Comparison of ENCODE assay signal across 23 cellular contexts in genomic region chr20:25301357-25301920, GRCh38. TPM values are rescaled to one million over a fixed set of nuclear protein-coding genes. Genes with fewer than 3 reads are reported as not detected.
DNase-seq lines count a peak whose midpoint lies in the region; ATAC-seq and TF ChIP-seq lines count a peak whose summit lies in the region.
"Had no signal": no experiment of that assay in that cellular context is flagged by ENCODE, and none has a peak within 500 bp of the region (broad histone marks: within the 10 kb centered on the region; RNA-seq: fewer than 3 reads in every experiment).

No MANE protein-coding gene starts in this region.

- in situ Hi-C loops in SK-MEL-5 (cut with HindIII; ENCODE audit: low pct_unique_long_range_greater_than_20kb, low sequenced_read_pairs) = no loop called here

- peaks cover 53% of the 10 kb centered on the region in 2 experiments for H3K36me3 ChIP-seq in trophoblast cell (ENCODE audit: control insufficient read depth in 1 of 2, insufficient read depth in 2 of 2, low read length in 2 of 2)
- no peaks in the 10 kb centered on the region for H3K36me3 ChIP-seq in smooth muscle cell (ENCODE audit: low read depth)

- H4K20me1 ChIP-seq in smooth muscle cell (ENCODE audit: low read depth) = no peaks in the 10 kb centered on the region

- no peaks in the 10 kb centered on the region for H3F3A ChIP-seq in smooth muscle cell (ENCODE audit: low read depth)

- CTCF ChIA-PET in activated CD4-positive, alpha-beta T cell treated with anti-CD3 and anti-CD28 coated beads, Interleukin-2, amount 10 ng/mL, durations not matched to agents 7 days and 5 days (lab: Charles Lee) = no interaction called here

- WGBS in trophoblast cell (ENCODE audit: extremely low coverage, insufficient coverage, insufficient read length) = no CpG with 5 or more reads among the region's 9 CpGs
- 95% methylated on average over 9 of the region's 9 CpGs for WGBS in smooth muscle cell (ENCODE audit: low lambda C conversion rate)

- H4K8ac ChIP-seq in trophoblast cell (ENCODE audit: low read depth, low read length) = no peak overlapping the region

- no peak overlapping the region for H2AK5ac ChIP-seq in trophoblast cell (ENCODE audit: low read length)

- TF ChIP-seq CTCF in smooth muscle cell (IDR thresholded peaks at IDR 0.05; ENCODE audit: borderline replicate concordance, insufficient read depth, poor library complexity, severe bottlenecking) (no peak), GM20000 (IDR thresholded peaks at IDR 0.05; ENCODE audit: extremely low read depth, missing control alignments) (no peak)

- no peak overlapping the region for H3K4ac ChIP-seq in trophoblast cell (ENCODE audit: low read depth, low read length)

- no peaks in the 10 kb centered on the region for H3K27me3 Mint-ChIP-seq in activated CD4-positive, alpha-beta T cell treated with anti-CD3 and anti-CD28 coated beads, Interleukin-2, amount 10 ng/mL, durations not matched to agents 7 days and 5 days
- H3K27me3 Mint-ChIP-seq: CD4-positive, alpha-beta memory T cell; type B pancreatic cell had no signal

- no peak overlapping the region for H2BK12ac ChIP-seq in trophoblast cell (ENCODE audit: low read length)

- H3K4me2 ChIP-seq in trophoblast cell (ENCODE audit: low read length) = no peak overlapping the region
- no peak overlapping the region for H3K4me2 ChIP-seq in smooth muscle cell

- peaks cover 3% of the 10 kb centered on the region for H3K4me1 Mint-ChIP-seq in activated CD4-positive, alpha-beta T cell treated with anti-CD3 and anti-CD28 coated beads, Interleukin-2, amount 10 ng/mL, durations not matched to agents 7 days and 5 days

- H3K27ac ChIP-seq in trophoblast cell (ENCODE audit: low read depth, low read length) = no peak overlapping the region
- no peak overlapping the region for H3K27ac ChIP-seq in smooth muscle cell (ENCODE audit: low read depth)
- H3K27ac ChIP-seq: 22Rv1, ascending aorta, HL-60, WERI-Rb-1 had no signal

- H3K79me2 ChIP-seq in trophoblast cell (ENCODE audit: control insufficient read depth, insufficient read depth, low read length, poor library complexity) = no peaks in the 10 kb centered on the region
- H3K79me2 ChIP-seq in smooth muscle cell (ENCODE audit: low read depth) = no peaks in the 10 kb centered on the region

- peak; percentile 4 for ATAC-seq in Right ventricle myocardium superior (ENCODE audit: poor library complexity)
- no peak for ATAC-seq in GM21447 (IDR thresholded peaks at IDR 0.05; ENCODE audit: unreplicated experiment)

- no peak overlapping the region for H4K12ac ChIP-seq in trophoblast cell (ENCODE audit: low read depth, low read length)

- peaks cover 8 to 11% of the 10 kb centered on the region in 2 experiments for H3K4me1 ChIP-seq in trophoblast cell (ENCODE audit: control insufficient read depth in 1 of 2, insufficient read depth in 2 of 2, low read length in 2 of 2)
- no peaks in the 10 kb centered on the region for H3K4me1 ChIP-seq in smooth muscle cell (ENCODE audit: low read depth)

- H3K27ac Mint-ChIP-seq in activated CD4-positive, alpha-beta T cell treated with anti-CD3 and anti-CD28 coated beads, Interleukin-2, amount 10 ng/mL, durations not matched to agents 7 days and 5 days = peak overlapping the region; percentile 64
- H3K27ac Mint-ChIP-seq: type B pancreatic cell had no signal

- H3K79me1 ChIP-seq in trophoblast cell (ENCODE audit: low read length) = peaks cover 2% of the 10 kb centered on the region

- no peak overlapping the region for H3K14ac ChIP-seq in trophoblast cell (ENCODE audit: low read length)

- no peak overlapping the region for H3K4me3 ChIP-seq in trophoblast cell (ENCODE audit: low read depth, low read length)
- H3K4me3 ChIP-seq in smooth muscle cell = no peak overlapping the region
- H3K4me3 ChIP-seq: ascending aorta, coronary artery, esophagus squamous epithelium had no signal

- H3K9ac ChIP-seq in trophoblast cell (ENCODE audit: low read length) = no peak overlapping the region
- H3K9ac ChIP-seq in smooth muscle cell (ENCODE audit: low read depth) = no peak overlapping the region

- H4K91ac ChIP-seq in trophoblast cell (ENCODE audit: low read depth, low read length) = no peak overlapping the region

- H3K23ac ChIP-seq in trophoblast cell (ENCODE audit: low read length) = no peak overlapping the region

- H3K9me3 ChIP-seq in trophoblast cell (ENCODE audit: insufficient read depth, low read depth, low read length) = peaks cover 3% of the 10 kb centered on the region
- H3K9me3 ChIP-seq in smooth muscle cell (replicated peaks; ENCODE audit: low read depth) = no peaks in the 10 kb centered on the region
- H3K9me3 ChIP-seq: ascending aorta, esophagus squamous epithelium had no signal

- DNase-seq in activated CD4-positive, alpha-beta T cell treated with anti-CD3 and anti-CD28 coated beads, Interleukin-2, amount 10 ng/mL, durations not matched to agents 7 days and 5 days = no peak
- DNase-seq in activated CD4-positive, alpha-beta T cell treated with anti-CD3 and anti-CD28 coated beads, Interleukin-2, amount 50 U/mL, for 48 hours = no peak
- peak; percentile 44 for DNase-seq in SK-MEL-5 (ENCODE audit: low read depth, low spot score)
- no peak for DNase-seq in Right ventricle myocardium superior
- DNase-seq in trophoblast cell = no peak
- no peak for DNase-seq in smooth muscle cell (lab: John Stamatoyannopoulos, UW; ENCODE audit: unreplicated experiment)
- DNase-seq in GM20000 (ENCODE audit: low spot score) = no peak
- DNase-seq: activated CD8-positive, alpha-beta memory T cell treated with anti-CD3 and anti-CD28 coated beads for 24 hours; activated effector memory CD4-positive, alpha-beta T cell treated with anti-CD3 and anti-CD28 coated beads, Interleukin-2, amount 50 U/mL, for 16 hours; CD4-positive, alpha-beta memory T cell; esophagus squamous epithelium; head of caudate nucleus; Kasumi-1; NCI-H2171; NCI-H774; stimulated activated CD4-positive, alpha-beta T cell treated with anti-CD3 and anti-CD28 coated beads, Interleukin-4, amount 100 ng/mL, for 4 hours; WERI-Rb-1 had no signal

- peaks cover 2% of the 10 kb centered on the region for H3K36me3 Mint-ChIP-seq in activated CD4-positive, alpha-beta T cell treated with anti-CD3 and anti-CD28 coated beads, Interleukin-2, amount 10 ng/mL, durations not matched to agents 7 days and 5 days (ENCODE audit: low read depth)

- intact Hi-C loops in Right ventricle myocardium superior (cut with DNase I) = no loop called here

- H3K4me3 Mint-ChIP-seq in activated CD4-positive, alpha-beta T cell treated with anti-CD3 and anti-CD28 coated beads, Interleukin-2, amount 10 ng/mL, durations not matched to agents 7 days and 5 days = no peak overlapping the region
- H3K4me3 Mint-ChIP-seq: CD4-positive, alpha-beta memory T cell; type B pancreatic cell had no signal

- H3K18ac ChIP-seq in trophoblast cell (ENCODE audit: low read length) = peak overlapping the region; percentile 26

- H2AFZ ChIP-seq in trophoblast cell (ENCODE audit: insufficient read depth, low read length, poor library complexity) = no peak overlapping the region
- no peak overlapping the region for H2AFZ ChIP-seq in smooth muscle cell (ENCODE audit: low read depth)

- POLR2A ChIA-PET in activated CD4-positive, alpha-beta T cell treated with anti-CD3 and anti-CD28 coated beads, Interleukin-2, amount 10 ng/mL, durations not matched to agents 7 days and 5 days (lab: Charles Lee) = no interaction called here

- no peak overlapping the region for H2BK5ac ChIP-seq in trophoblast cell (ENCODE audit: low read depth, low read length, poor library complexity)

- H3K27me3 ChIP-seq in trophoblast cell (ENCODE audit: insufficient read depth, low read length) (no peaks in the 10 kb centered on the region), smooth muscle cell (ENCODE audit: low read depth) (no peaks in the 10 kb centered on the region)
- H3K27me3 ChIP-seq: ascending aorta, esophagus squamous epithelium had no signal

- H2BK120ac ChIP-seq in trophoblast cell (ENCODE audit: insufficient read depth, low read length, poor library complexity) = no peak overlapping the region

- no peaks in the 10 kb centered on the region for H3K9me3 Mint-ChIP-seq in activated CD4-positive, alpha-beta T cell treated with anti-CD3 and anti-CD28 coated beads, Interleukin-2, amount 10 ng/mL, durations not matched to agents 7 days and 5 days
- H3K9me3 Mint-ChIP-seq: CD4-positive, alpha-beta memory T cell; type B pancreatic cell had no signal

RNA-seq across cellular contexts. Expression of gene PYGB, which starts 53.6 kb away (rescaled TPM):
- 10 to 100 TPM; 28.7 to 30.2 TPM for total RNA-seq in activated CD4-positive, alpha-beta T cell treated with anti-CD3 and anti-CD28 coated beads, Interleukin-2, amount 10 ng/mL, durations not matched to agents 7 days and 5 days
- total RNA-seq in SK-MEL-5 (2014; rRNA removed; shearing (Covaris generic)) = 404 and 446 TPM in 2 replicates
- polyA plus RNA-seq in SK-MEL-5 (2015; cell fraction: cytosol; rRNA removed) = 618 and 744 TPM in 2 replicates
- 1,362 and 1,434 TPM in 2 replicates for polyA plus RNA-seq in SK-MEL-5 (2015; cell fraction: nucleus; rRNA removed)
- total RNA-seq in Right ventricle myocardium superior (170 TPM), smooth muscle cell (31.8 and 44.4 TPM in 2 replicates)
- 21.3 and 22.0 TPM in 2 replicates for polyA plus RNA-seq in trophoblast cell (2013)
- polyA plus RNA-seq in smooth muscle cell = 39.4 and 43.3 TPM in 2 replicates
